In the genomic region with DNA sequence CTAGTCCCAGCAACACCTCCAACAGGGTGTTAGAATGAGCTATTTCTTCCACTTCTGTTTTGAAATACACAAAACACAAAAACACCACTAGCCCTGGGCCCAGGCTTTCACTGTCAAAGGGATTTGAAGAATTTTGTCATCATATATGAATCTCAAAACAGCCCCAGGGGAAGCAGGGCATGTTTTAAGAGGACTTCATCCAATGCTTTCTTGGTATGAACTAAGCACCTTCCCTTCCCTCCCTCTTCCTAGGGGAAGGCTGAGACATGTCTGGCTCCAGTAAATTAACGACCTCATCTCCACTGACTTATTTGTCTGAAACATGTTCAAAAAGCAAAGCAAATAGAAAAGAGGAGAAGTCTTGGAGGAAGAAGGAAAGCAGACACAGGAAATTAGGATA, we compare ENCODE assay signal across 1 cellular context.
TF ChIP-seq lines count a peak whose summit lies in the region.

No MANE protein-coding gene starts in this region.

TF ChIP-seq in WTC11, 78 proteins besides CTCF, POLR2A, EP300 and RAD21 (continued from another document):
- TF ChIP-seq, protein P1, sequence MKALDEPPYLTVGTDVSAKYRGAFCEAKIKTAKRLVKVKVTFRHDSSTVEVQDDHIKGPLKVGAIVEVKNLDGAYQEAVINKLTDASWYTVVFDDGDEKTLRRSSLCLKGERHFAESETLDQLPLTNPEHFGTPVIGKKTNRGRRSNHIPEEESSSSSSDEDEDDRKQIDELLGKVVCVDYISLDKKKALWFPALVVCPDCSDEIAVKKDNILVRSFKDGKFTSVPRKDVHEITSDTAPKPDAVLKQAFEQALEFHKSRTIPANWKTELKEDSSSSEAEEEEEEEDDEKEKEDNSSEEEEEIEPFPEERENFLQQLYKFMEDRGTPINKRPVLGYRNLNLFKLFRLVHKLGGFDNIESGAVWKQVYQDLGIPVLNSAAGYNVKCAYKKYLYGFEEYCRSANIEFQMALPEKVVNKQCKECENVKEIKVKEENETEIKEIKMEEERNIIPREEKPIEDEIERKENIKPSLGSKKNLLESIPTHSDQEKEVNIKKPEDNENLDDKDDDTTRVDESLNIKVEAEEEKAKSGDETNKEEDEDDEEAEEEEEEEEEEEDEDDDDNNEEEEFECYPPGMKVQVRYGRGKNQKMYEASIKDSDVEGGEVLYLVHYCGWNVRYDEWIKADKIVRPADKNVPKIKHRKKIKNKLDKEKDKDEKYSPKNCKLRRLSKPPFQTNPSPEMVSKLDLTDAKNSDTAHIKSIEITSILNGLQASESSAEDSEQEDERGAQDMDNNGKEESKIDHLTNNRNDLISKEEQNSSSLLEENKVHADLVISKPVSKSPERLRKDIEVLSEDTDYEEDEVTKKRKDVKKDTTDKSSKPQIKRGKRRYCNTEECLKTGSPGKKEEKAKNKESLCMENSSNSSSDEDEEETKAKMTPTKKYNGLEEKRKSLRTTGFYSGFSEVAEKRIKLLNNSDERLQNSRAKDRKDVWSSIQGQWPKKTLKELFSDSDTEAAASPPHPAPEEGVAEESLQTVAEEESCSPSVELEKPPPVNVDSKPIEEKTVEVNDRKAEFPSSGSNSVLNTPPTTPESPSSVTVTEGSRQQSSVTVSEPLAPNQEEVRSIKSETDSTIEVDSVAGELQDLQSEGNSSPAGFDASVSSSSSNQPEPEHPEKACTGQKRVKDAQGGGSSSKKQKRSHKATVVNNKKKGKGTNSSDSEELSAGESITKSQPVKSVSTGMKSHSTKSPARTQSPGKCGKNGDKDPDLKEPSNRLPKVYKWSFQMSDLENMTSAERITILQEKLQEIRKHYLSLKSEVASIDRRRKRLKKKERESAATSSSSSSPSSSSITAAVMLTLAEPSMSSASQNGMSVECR (CRISPR knock-in tag; IDR thresholded peaks at IDR 0.05; ENCODE audit: borderline replicate concordance): no peak
- no peak for TF ChIP-seq EMX1 (CRISPR knock-in tag; IDR thresholded peaks at IDR 0.05)
